In genomic region chr6:169079650-169080049, GRCh38 we compare ENCODE assay signal across 19 cellular contexts.
DNase-seq lines count a peak whose midpoint lies in the region; ATAC-seq and TF ChIP-seq lines count a peak whose summit lies in the region.
"Had no signal": no experiment of that assay in that cellular context is flagged by ENCODE, and none has a peak within 500 bp of the region (broad histone marks: within the 10 kb centered on the region; RNA-seq: fewer than 3 reads in every experiment).

No MANE protein-coding gene starts in this region.

- no peaks in the 10 kb centered on the region for H3K27me3 ChIP-seq in IMR-90 (ENCODE audit: control insufficient read depth, insufficient read depth, low read length)
- no peaks in the 10 kb centered on the region for H3K27me3 ChIP-seq in H9 (ENCODE audit: insufficient read depth, low read length)
- H3K27me3 ChIP-seq: BLaER1 had no signal

- intact Hi-C loops in IMR-90 (cut with micrococcal nuclease): loop anchor here (10.0 kb wide), 2 partner anchors 375 to 445 kb away; no protein-coding TSS in a partner anchor

- H3K27ac ChIP-seq in IMR-90 (ENCODE audit: insufficient read depth, low read length) (no peak overlapping the region), H9 (ENCODE audit: insufficient read length, low read depth, low read length) (no peak overlapping the region)
- H3K27ac ChIP-seq: BLaER1, HL-60 had no signal

- H3K18ac ChIP-seq in IMR-90 (ENCODE audit: low read depth, low read length) (no peak overlapping the region), H9 (ENCODE audit: insufficient read length, low read depth, low read length) (no peak overlapping the region)

- in situ Hi-C loops in IMR-90 (cut with MboI; ENCODE audit: low sequenced_read_pairs): no loop called here
- in situ Hi-C loops in astrocyte of the cerebellum (cut with HindIII; ENCODE audit: low sequenced_read_pairs): no loop called here

- H3K4ac ChIP-seq in IMR-90 (ENCODE audit: low read depth, low read length) (no peak overlapping the region), H9 (ENCODE audit: low read depth, low read length) (no peak overlapping the region)

- H3K14ac ChIP-seq in IMR-90 (replicated peaks; ENCODE audit: low read depth, low read length) (no peak overlapping the region), H9 (ENCODE audit: insufficient read depth, low read length) (no peak overlapping the region)

- H2BK5ac ChIP-seq in IMR-90 (ENCODE audit: low read depth, low read length, poor library complexity, severe bottlenecking) (no peak overlapping the region), H9 (ENCODE audit: insufficient read length, low read length) (no peak overlapping the region)

- no peak overlapping the region for H2AFZ ChIP-seq in IMR-90 (replicated peaks; ENCODE audit: low read length, poor library complexity)
- H2AFZ ChIP-seq in H9 (ENCODE audit: low read length): no peak overlapping the region

- H3K9me3 ChIP-seq in IMR-90 (ENCODE audit: control insufficient read depth, insufficient read depth, low read length): no peaks in the 10 kb centered on the region
- H3K9me3 ChIP-seq in H9 (ENCODE audit: control insufficient read depth, low read depth, low read length): no peaks in the 10 kb centered on the region
- H3K9me3 ChIP-seq: BLaER1, HAP-1 had no signal

- peaks cover 9% of the 10 kb centered on the region; the same call in 1 of the 2 replicates for H3K9me1 ChIP-seq in IMR-90 (ENCODE audit: insufficient read depth, low read length)

- H4K20me1 ChIP-seq in IMR-90 (ENCODE audit: insufficient read depth, low read length) (no peaks in the 10 kb centered on the region), H9 (ENCODE audit: control insufficient read depth, insufficient read depth, insufficient read length) (no peaks in the 10 kb centered on the region)
- H4K20me1 ChIP-seq: BLaER1 had no signal

- no peaks in the 10 kb centered on the region for H3K36me3 ChIP-seq in IMR-90 (ENCODE audit: control insufficient read depth, insufficient read depth, low read length)
- H3K36me3 ChIP-seq: BLaER1, HAP-1 had no signal

- WGBS in IMR-90 (ENCODE audit: extremely low coverage in 2 of 2, insufficient read length in 1 of 2), 2 experiments: no CpG with 5 or more reads among the region's 3 CpGs
- no CpG with 5 or more reads among the region's 3 CpGs for WGBS in H9 (ENCODE audit: extremely low coverage, insufficient read length, low lambda C conversion rate)

- POLR2A ChIA-PET in IMR-90 (lab: Charles Lee; ENCODE audit: unreplicated experiment): no interaction called here

- CTCF ChIA-PET in IMR-90 (lab: Yijun Ruan, JAX): no interaction called here

- H3K23me2 ChIP-seq in H9 (ENCODE audit: insufficient read length, low read depth, low read length, poor library complexity, severe bottlenecking): no peaks in the 10 kb centered on the region

- H4K8ac ChIP-seq in IMR-90 (ENCODE audit: low read depth in 2 of 2, low read length in 2 of 2) (no peak overlapping the region), H9 (replicated peaks; ENCODE audit: insufficient read length, low read depth, low read length) (no peak overlapping the region)

- ATAC-seq in IMR-90 (ENCODE audit: low read depth): no peak
- ATAC-seq in HG03025 (IDR thresholded peaks at IDR 0.05; ENCODE audit: low FRiP score, unreplicated experiment): no peak
- ATAC-seq: CD8-positive, alpha-beta T cell had no signal

- no peak for TF ChIP-seq CTCF in IMR-90 (conservative IDR thresholded peaks at IDR 0.05; ENCODE audit: low read depth, low read length)
- no peak for TF ChIP-seq CTCF in astrocyte of the cerebellum (IDR thresholded peaks at IDR 0.05; ENCODE audit: low read depth, low read length, missing control alignments)
- no peak for TF ChIP-seq CTCF in choroid plexus epithelial cell (conservative IDR thresholded peaks at IDR 0.05; ENCODE audit: low read depth, low read length)
- no peak for TF ChIP-seq CTCF in osteocyte (IDR thresholded peaks at IDR 0.05)
- no peak for TF ChIP-seq CTCF in H9 (conservative IDR thresholded peaks at IDR 0.05)

- peak overlapping the region; percentile 19 for H3K27ac Mint-ChIP-seq in osteocyte (ENCODE audit: unreplicated experiment)
- H3K27ac Mint-ChIP-seq in H9: no peak overlapping the region
- H3K27ac Mint-ChIP-seq: CD8-positive, alpha-beta T cell had no signal

- H3K4me3 Mint-ChIP-seq in osteocyte (ENCODE audit: unreplicated experiment): no peak overlapping the region
- no peak overlapping the region for H3K4me3 Mint-ChIP-seq in H9
- H3K4me3 Mint-ChIP-seq: CD8-positive, alpha-beta T cell had no signal

- no TSS peak for BruUV-seq in IMR-90 (replicated peaks; lab: Mats Ljungman, UMichigan)

- no peak overlapping the region for H4K5ac ChIP-seq in IMR-90 (ENCODE audit: low read depth, low read length)
- no peak overlapping the region for H4K5ac ChIP-seq in H9 (ENCODE audit: insufficient read length, low read depth, low read length)

- no peak for TF ChIP-seq POLR2A in IMR-90 (IDR thresholded peaks at IDR 0.05; ENCODE audit: low read depth, low read length)

- peaks cover 20% of the 10 kb centered on the region for H3K36me3 Mint-ChIP-seq in osteocyte (ENCODE audit: unreplicated experiment)
- no peaks in the 10 kb centered on the region for H3K36me3 Mint-ChIP-seq in H9 (ENCODE audit: insufficient read depth in 1 of 3, low read depth in 3 of 3)
- H3K36me3 Mint-ChIP-seq: CD8-positive, alpha-beta T cell had no signal

- H2AK5ac ChIP-seq in IMR-90 (ENCODE audit: low read depth, low read length) (no peak overlapping the region), H9 (ENCODE audit: insufficient read length, low read length) (no peak overlapping the region)

- H3K4me2 ChIP-seq in IMR-90 (ENCODE audit: low read depth, low read length): no peak overlapping the region
- no peak overlapping the region for H3K4me2 ChIP-seq in H9 (ENCODE audit: insufficient read depth, insufficient read length, low read length)
- H3K4me2 ChIP-seq: BLaER1 had no signal

- H4K91ac ChIP-seq in IMR-90 (ENCODE audit: insufficient read depth, low read depth, low read length) (no peak overlapping the region), H9 (ENCODE audit: insufficient read length, low read depth, low read length) (no peak overlapping the region)

- H3K4me1 ChIP-seq in IMR-90 (ENCODE audit: control insufficient read depth, insufficient read depth, low read length) (peaks cover 8% of the 10 kb centered on the region), H9 (ENCODE audit: insufficient read depth, low read length) (no peaks in the 10 kb centered on the region)
- H3K4me1 ChIP-seq: BLaER1, HAP-1 had no signal

- H3K79me2 ChIP-seq in H9 (ENCODE audit: insufficient read depth, low read length): no peaks in the 10 kb centered on the region

- H2AK9ac ChIP-seq in IMR-90 (replicated peaks; ENCODE audit: low read depth, low read length, poor library complexity): no peak overlapping the region

- DNase-seq in IMR-90 (no peak), astrocyte of the cerebellum (ENCODE audit: low read depth) (peak; percentile 29), choroid plexus epithelial cell (ENCODE audit: low read depth) (peak; percentile 82), osteocyte (ENCODE audit: extremely low spot score, unreplicated experiment) (no peak), H9 (no peak)
- no peak for DNase-seq in stimulated activated CD4-positive, alpha-beta T cell treated with anti-CD3 and anti-CD28 coated beads, Interleukin-12 subunit alpha, Interleukin-12 subunit beta, amount 100 ng/mL, for 4 hours
- DNase-seq: CD8-positive, alpha-beta T cell; DMS79; NCI-H1105 treated with DMSO at 0.1 percent for 48 hours; NCI-H1694; NCI-H2227 treated with DMSO at 0.1 percent for 48 hours; NCI-H510A treated with DMSO at 0.1 percent for 48 hours; NCI-H774; RPMI8226; SHP77 treated with DMSO at 0.1 percent for 48 hours had no signal

- H3T11ph ChIP-seq in H9 (ENCODE audit: low read length): no peak overlapping the region

- no peak overlapping the region for H2BK15ac ChIP-seq in IMR-90 (ENCODE audit: low read depth, low read length)
- H2BK15ac ChIP-seq in H9 (ENCODE audit: low read depth, low read length): no peak overlapping the region

- H3K79me1 ChIP-seq in IMR-90 (ENCODE audit: low read depth in 1 of 2, low read length in 2 of 2) (no peaks in the 10 kb centered on the region), H9 (ENCODE audit: insufficient read depth, low read depth, low read length, poor library complexity, severe bottlenecking) (no peaks in the 10 kb centered on the region)

- H3K9me3 Mint-ChIP-seq in osteocyte (ENCODE audit: unreplicated experiment): peaks cover 19% of the 10 kb centered on the region
- peaks cover 0 to 1% of the 10 kb centered on the region in 2 experiments; a peak in 2 of 5 replicates for H3K9me3 Mint-ChIP-seq in H9
- H3K9me3 Mint-ChIP-seq: CD8-positive, alpha-beta T cell had no signal

- no peak overlapping the region for H2BK20ac ChIP-seq in IMR-90 (ENCODE audit: low read depth, low read length)
- H2BK20ac ChIP-seq in H9 (ENCODE audit: low read depth, low read length, poor library complexity, severe bottlenecking): no peak overlapping the region

- H2BK120ac ChIP-seq in IMR-90 (ENCODE audit: low read depth, low read length) (no peak overlapping the region), H9 (ENCODE audit: low read depth, low read length, poor library complexity, severe bottlenecking) (no peak overlapping the region)

- TF ChIP-seq RAD21 in IMR-90 (IDR thresholded peaks at IDR 0.05; ENCODE audit: low read length): no peak

- peaks cover 58% of the 10 kb centered on the region for H3K4me1 Mint-ChIP-seq in osteocyte (ENCODE audit: unreplicated experiment)
- peaks cover 0 to 6% of the 10 kb centered on the region in 2 experiments; a peak in 1 of 4 replicates for H3K4me1 Mint-ChIP-seq in H9

- H3K56ac ChIP-seq in IMR-90 (ENCODE audit: extremely low read depth, insufficient read depth, low read length) (no peak overlapping the region), H9 (ENCODE audit: insufficient read length, low read depth, low read length) (no peak overlapping the region)

- H2BK12ac ChIP-seq in H9 (ENCODE audit: insufficient read length, low read depth, low read length): no peak overlapping the region

- H3K9ac ChIP-seq in IMR-90 (ENCODE audit: low read depth, low read length) (no peak overlapping the region), H9 (ENCODE audit: extremely low read depth, insufficient read length, low read length) (no peak overlapping the region)
- H3K9ac ChIP-seq: BLaER1 had no signal

- H3K4me3 ChIP-seq in IMR-90 (ENCODE audit: insufficient read depth, low read depth, low read length) (no peak overlapping the region), astrocyte of the cerebellum (ENCODE audit: low read depth, low read length) (no peak overlapping the region), choroid plexus epithelial cell (ENCODE audit: low read depth, low read length) (no peak overlapping the region)
- H3K4me3 ChIP-seq: BLaER1, HAP-1 had no signal

- no peaks in the 10 kb centered on the region for H3K27me3 Mint-ChIP-seq in osteocyte (ENCODE audit: unreplicated experiment)
- H3K27me3 Mint-ChIP-seq in H9 (ENCODE audit: low read depth): no peaks in the 10 kb centered on the region

- H3K23ac ChIP-seq in IMR-90 (ENCODE audit: low read depth, low read length): no peak overlapping the region
- no peak overlapping the region for H3K23ac ChIP-seq in H9 (ENCODE audit: insufficient read length, low read depth, low read length)

- dilution Hi-C loops in IMR-90 (cut with HindIII; ENCODE audit: low sequenced_read_pairs, unreplicated experiment): no loop called here

TF ChIP-seq in IMR-90, 13 proteins besides CTCF, POLR2A, EP300 and RAD21:
- TF ChIP-seq RFX5 (IDR thresholded peaks at IDR 0.05; ENCODE audit: low read depth, low read length) (peak; percentile 49), RCOR1 (IDR thresholded peaks at IDR 0.05; ENCODE audit: insufficient replicate concordance, low read length) (no peak)

Comparison
In these comparisons a context has a peak if more than half of its experiments do, and no peak if none do; other contexts are left out.
1. DNase-seq: peak in astrocyte of the cerebellum (single experiment) and choroid plexus epithelial cell (single experiment); none in IMR-90 (single experiment), osteocyte (single experiment), H9 (single experiment) and stimulated activated CD4-positive, alpha-beta T cell treated with anti-CD3 and anti-CD28 coated beads, Interleukin-12 subunit alpha, Interleukin-12 subunit beta, amount 100 ng/mL, for 4 hours (single experiment).